ENCODE assay signal across 9 cellular contexts in the genomic region with DNA sequence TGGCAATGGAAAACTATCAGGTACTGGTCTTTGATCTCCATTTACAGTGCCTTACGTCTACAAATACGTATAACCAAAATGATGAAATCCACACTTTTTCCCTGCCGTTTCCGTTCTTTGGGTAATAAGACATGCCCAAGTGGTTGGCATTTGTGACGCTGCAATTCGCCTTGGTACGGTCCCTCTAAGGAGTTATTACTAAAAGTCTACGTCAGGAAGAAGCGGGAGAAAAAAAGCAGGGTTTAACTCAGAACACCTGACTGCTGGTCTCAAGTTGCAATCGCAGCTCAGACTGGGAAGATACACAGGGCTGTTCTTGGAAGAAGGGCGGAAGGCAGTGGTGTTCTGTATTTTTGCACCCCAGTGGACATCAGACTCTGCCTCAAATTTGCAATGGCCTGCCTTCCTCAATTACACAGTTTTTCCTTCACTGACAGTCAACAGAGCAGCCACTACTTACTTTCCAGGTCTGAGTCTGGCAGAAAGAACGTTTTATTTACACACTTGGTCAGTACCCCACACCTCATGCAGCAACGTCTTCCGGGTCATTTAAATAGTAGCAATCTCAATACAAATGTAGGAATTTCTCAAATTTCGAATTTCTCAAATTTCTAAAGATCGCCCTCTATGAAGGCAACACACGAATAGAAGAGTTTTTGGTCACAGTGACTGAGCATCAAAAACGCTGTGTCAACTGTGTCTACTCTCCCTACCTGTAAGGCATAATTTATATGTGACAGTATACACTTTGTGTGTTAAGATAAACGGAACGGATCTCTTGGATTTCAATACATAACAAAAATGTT. TPM values are rescaled to one million over a fixed set of nuclear protein-coding genes. Genes with fewer than 3 reads are reported as not detected.
A peak's percentile ranks its signal among the peaks of the same experiment; 100 is the strongest.
DNase-seq lines count a peak whose midpoint lies in the region; ATAC-seq and TF ChIP-seq lines count a peak whose summit lies in the region.
"Had no signal": no experiment of that assay in that cellular context is flagged by ENCODE, and none has a peak within 500 bp of the region (broad histone marks: within the 10 kb centered on the region; RNA-seq: fewer than 3 reads in every experiment).

No MANE protein-coding gene starts in this region.

- intact Hi-C loops in vagina (cut with DNase I), result no loop called here

- H3K27ac ChIP-seq in GM23248, result 0 out of 2 replicates have a peak overlapping the region, but pooled peaks have one; percentile 1
- H3K27ac ChIP-seq in esophagus (ENCODE audit: low read depth in 2 of 2, low read length in 1 of 2), result peak overlapping the region in 1 of 2 donors; percentile 2
- H3K27ac ChIP-seq in neural progenitor cell, result no peak overlapping the region
- no peak overlapping the region for H3K27ac ChIP-seq in CD8-positive, alpha-beta memory T cell (ENCODE audit: low read depth, low read length)
- no peak overlapping the region for H3K27ac ChIP-seq in vagina

- H3K4me1 Mint-ChIP-seq in neural progenitor cell, result peaks cover 12% of the 10 kb centered on the region
- peaks cover 5 to 12% (median 8%) of the 10 kb centered on the region in 3 donors for H3K4me1 Mint-ChIP-seq in CD8-positive, alpha-beta memory T cell

- POLR2A ChIA-PET in CD8-positive, alpha-beta memory T cell (lab: Charles Lee), result no interaction called here

- peaks cover 5% of the 10 kb centered on the region for H3K4me1 ChIP-seq in GM23248 (ENCODE audit: insufficient read depth)
- peaks cover 0 to 4% of the 10 kb centered on the region in 2 donors for H3K4me1 ChIP-seq in esophagus (ENCODE audit: control insufficient read depth in 2 of 2, insufficient read depth in 2 of 2, low read length in 1 of 2)
- peaks cover 16% of the 10 kb centered on the region for H3K4me1 ChIP-seq in neural progenitor cell
- peaks cover 5% of the 10 kb centered on the region for H3K4me1 ChIP-seq in CD8-positive, alpha-beta memory T cell (ENCODE audit: insufficient read depth, low read length)
- peaks cover 16% of the 10 kb centered on the region for H3K4me1 ChIP-seq in vagina

- H3K36me3 ChIP-seq in GM23248 (ENCODE audit: low read depth) (no peaks in the 10 kb centered on the region), esophagus (ENCODE audit: control insufficient read depth in 2 of 2, insufficient read depth in 2 of 2, low read length in 1 of 2) (no peaks in the 10 kb centered on the region), neural progenitor cell (no peaks in the 10 kb centered on the region), vagina (no peaks in the 10 kb centered on the region)
- H3K36me3 ChIP-seq in CD8-positive, alpha-beta memory T cell (ENCODE audit: insufficient read depth, low read length), result no peaks in the 10 kb centered on the region

- CTCF ChIA-PET in CD8-positive, alpha-beta memory T cell (lab: Charles Lee), result no interaction called here

- H3K9me2 ChIP-seq in GM23248 (ENCODE audit: insufficient read depth), result no peaks in the 10 kb centered on the region

- H3K4me2 ChIP-seq in GM23248 (ENCODE audit: unreplicated experiment), result peak overlapping the region; percentile 84
- peak overlapping the region; percentile 75 for H3K4me2 ChIP-seq in neural progenitor cell

- H4K20me1 ChIP-seq in GM23248 (ENCODE audit: insufficient read depth) (no peaks in the 10 kb centered on the region), neural progenitor cell (ENCODE audit: low read depth) (peaks cover 21% of the 10 kb centered on the region)

- H3F3A ChIP-seq in GM23248 (ENCODE audit: insufficient read depth) (peaks cover 22% of the 10 kb centered on the region), neural progenitor cell (ENCODE audit: low read depth) (peaks cover 19% of the 10 kb centered on the region)

- H3K9ac ChIP-seq in GM23248, result no peak overlapping the region
- H3K9ac ChIP-seq in neural progenitor cell, result no peak overlapping the region

- no peaks in the 10 kb centered on the region for H3K9me3 ChIP-seq in GM23248 (ENCODE audit: low read depth)
- H3K9me3 ChIP-seq in esophagus (ENCODE audit: control insufficient read depth in 2 of 2, insufficient read depth in 1 of 2, low read depth in 1 of 2, low read length in 1 of 2), result no peaks in the 10 kb centered on the region
- no peaks in the 10 kb centered on the region for H3K9me3 ChIP-seq in neural progenitor cell (ENCODE audit: low read depth)
- no peaks in the 10 kb centered on the region for H3K9me3 ChIP-seq in CD8-positive, alpha-beta memory T cell (ENCODE audit: low read length)
- no peaks in the 10 kb centered on the region for H3K9me3 ChIP-seq in vagina

- H3K27me3 Mint-ChIP-seq in neural progenitor cell (ENCODE audit: insufficient read depth, low read depth), result peaks cover 14% of the 10 kb centered on the region
- peaks cover 27 to 31% of the 10 kb centered on the region in 2 donors for H3K27me3 Mint-ChIP-seq in CD8-positive, alpha-beta memory T cell

- no peak for TF ChIP-seq POLR2A in vagina (IDR thresholded peaks at IDR 0.05)

- H3K36me3 Mint-ChIP-seq in neural progenitor cell, result peaks cover 2% of the 10 kb centered on the region
- H3K36me3 Mint-ChIP-seq in CD8-positive, alpha-beta memory T cell, result no peaks in the 10 kb centered on the region
- H3K36me3 Mint-ChIP-seq: activated naive CD8-positive, alpha-beta T cell treated with anti-CD3 and anti-CD28 coated beads for 36 hours had no signal

- H2AFZ ChIP-seq in GM23248, result no peak overlapping the region; the same call in 1 of the 2 replicates
- no peak overlapping the region for H2AFZ ChIP-seq in neural progenitor cell (replicated peaks)

- no peaks in the 10 kb centered on the region for H3K9me3 Mint-ChIP-seq in neural progenitor cell
- no peaks in the 10 kb centered on the region for H3K9me3 Mint-ChIP-seq in CD8-positive, alpha-beta memory T cell
- H3K9me3 Mint-ChIP-seq: activated naive CD8-positive, alpha-beta T cell treated with anti-CD3 and anti-CD28 coated beads for 36 hours had no signal

- H3K79me2 ChIP-seq in GM23248 (ENCODE audit: insufficient read depth) (no peaks in the 10 kb centered on the region), neural progenitor cell (ENCODE audit: low read depth) (peaks cover 59% of the 10 kb centered on the region)

- no peak for ATAC-seq in GM21723 (IDR thresholded peaks at IDR 0.05; ENCODE audit: unreplicated experiment)
- ATAC-seq in HG03521 (IDR thresholded peaks at IDR 0.05; ENCODE audit: unreplicated experiment), result no peak

- DNase-seq in GM23248 (peak; percentile 18), NCI-H526 treated with DMSO at 0.1 percent for 48 hours (lab: John Stamatoyannopoulos, UW) (peak; percentile 74), neural progenitor cell (ENCODE audit: low spot score) (peak; percentile 9), vagina (ENCODE audit: extremely low spot score in 2 of 2) (no peak)
- no peak for DNase-seq in CD8-positive, alpha-beta memory T cell
- DNase-seq: activated naive CD8-positive, alpha-beta T cell treated with anti-CD3 and anti-CD28 coated beads for 36 hours had no signal

- H3K4me3 ChIP-seq in GM23248 (peak overlapping the region; percentile 65; the same call in 1 of the 2 replicates), esophagus (ENCODE audit: low read depth in 1 of 2, low read length in 2 of 2) (peak overlapping the region; percentile 18 to 78), neural progenitor cell (peak overlapping the region; percentile 72), vagina (no peak overlapping the region)
- no peak overlapping the region for H3K4me3 ChIP-seq in CD8-positive, alpha-beta memory T cell (ENCODE audit: low read length)

- peak overlapping the region; percentile 79 for H3K4me3 Mint-ChIP-seq in neural progenitor cell
- H3K4me3 Mint-ChIP-seq in CD8-positive, alpha-beta memory T cell, result peak overlapping the region in 1 of 7 donors; percentile 21

- H3K27me3 ChIP-seq in GM23248 (replicated peaks; ENCODE audit: insufficient read depth) (0 out of 2 replicates have a peak, but pooled peaks cover 6% of the 10 kb centered on the region), esophagus (ENCODE audit: control insufficient read depth in 1 of 2, insufficient read depth in 2 of 2, low read length in 2 of 2) (peaks cover 0 to 2% of the 10 kb centered on the region in 2 donors), neural progenitor cell (no peaks in the 10 kb centered on the region), vagina (no peaks in the 10 kb centered on the region)
- H3K27me3 ChIP-seq in CD8-positive, alpha-beta memory T cell (ENCODE audit: insufficient read depth, low read length, poor library complexity, severe bottlenecking), result no peaks in the 10 kb centered on the region

- H3K27ac Mint-ChIP-seq in neural progenitor cell, result no peak overlapping the region
- no peak overlapping the region for H3K27ac Mint-ChIP-seq in CD8-positive, alpha-beta memory T cell
- H3K27ac Mint-ChIP-seq: activated naive CD8-positive, alpha-beta T cell treated with anti-CD3 and anti-CD28 coated beads for 36 hours had no signal

- 38 to 40% methylated on average over 19 to 20 of the region's 20 CpGs for WGBS in GM23248 (ENCODE audit: low coverage in 1 of 2, low lambda C conversion rate in 2 of 2, missing lambda C conversion rate in 2 of 2), 2 experiments
- WGBS in esophagus, 2 donors, result 40 to 50% methylated on average over 20 of the region's 20 CpGs

- TF ChIP-seq CTCF in neural progenitor cell (IDR thresholded peaks at IDR 0.05), result no peak
- TF ChIP-seq CTCF in vagina (IDR thresholded peaks at IDR 0.05), result no peak

- in situ Hi-C loops in GM23248 (cut with MboI), result no loop called here

RNA-seq across cellular contexts. Expression of gene BAIAP2L1, which starts 2.1 kb away (rescaled TPM):
- 4.2 and 5.9 TPM in 2 replicates for total RNA-seq in GM23248 (2014; rRNA removed; shearing (Covaris generic))
- polyA plus RNA-seq in GM23248 (2016; fragmentation: Nextera tagmentation; extraction: Ambion mirVana) (7.4 and 7.7 TPM in 2 replicates), esophagus (10 to 100 TPM; 20.0 to 23.1 TPM)
- total RNA-seq in neural progenitor cell (ENCODE audit: low replicate concordance) (29.5 and 35.1 TPM in 2 replicates), vagina (17.2 TPM)
- total RNA-seq in CD8-positive, alpha-beta memory T cell, result 1 to 10 TPM in 1 of 2 experiments, under 1 TPM in 1; 0.58 to 1.3 TPM
- polyA plus RNA-seq in CD8-positive, alpha-beta memory T cell, result 0.29 TPM

Comparison
In these comparisons a context has a peak if more than half of its experiments do, and no peak if none do; other contexts are left out.
1. DNase-seq: peak in GM23248 (single experiment), NCI-H526 treated with DMSO at 0.1 percent for 48 hours (single experiment) and neural progenitor cell (single experiment); none in CD8-positive, alpha-beta memory T cell (0 of 5) and vagina (0 of 2).
2. H3K4me3 ChIP-seq: peak in GM23248 (single experiment), esophagus (2 of 2) and neural progenitor cell (single experiment); none in CD8-positive, alpha-beta memory T cell (single experiment) and vagina (0 of 2).